ENCODE assay signal across 8 cellular contexts in the genomic region with DNA sequence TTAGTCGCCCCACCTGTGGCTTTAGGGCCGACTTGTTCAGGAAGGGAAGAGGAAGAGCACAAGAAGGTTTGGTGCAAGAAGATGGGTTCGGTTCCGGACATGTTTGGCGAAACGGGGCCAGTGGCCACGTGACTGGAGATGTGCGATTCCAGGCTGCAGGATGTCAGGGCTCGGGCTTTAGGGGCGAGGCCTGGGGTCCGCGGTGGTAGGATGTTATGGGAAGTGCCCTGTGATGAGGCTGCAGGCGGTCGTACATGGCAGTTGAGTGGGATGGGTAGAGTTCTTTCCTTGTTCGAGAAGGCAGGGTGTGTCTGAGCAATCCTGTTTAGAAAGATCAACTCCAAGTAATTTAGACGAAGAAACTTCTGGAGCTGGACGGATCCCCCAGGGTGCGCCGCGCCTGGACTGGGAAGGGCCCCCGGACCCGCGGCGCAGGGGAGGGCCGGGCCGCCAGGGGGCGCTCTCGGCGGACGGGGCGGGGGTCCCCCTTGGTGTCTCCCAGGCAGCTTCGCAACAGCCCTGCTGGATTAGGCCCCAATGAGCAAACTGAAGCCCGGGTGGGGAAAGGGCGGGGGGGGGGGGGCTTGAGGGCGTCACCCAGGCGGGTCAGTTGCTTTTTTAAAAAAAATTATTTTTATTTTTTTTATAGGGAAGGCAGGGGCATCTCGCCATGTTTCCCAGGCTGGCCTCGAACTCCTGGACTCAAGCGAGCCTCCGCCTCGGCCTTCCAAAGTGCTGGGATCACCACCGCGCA. TPM values are rescaled to one million over a fixed set of nuclear protein-coding genes. Genes with fewer than 3 reads are reported as not detected.
DNase-seq lines count a peak whose midpoint lies in the region; ATAC-seq and TF ChIP-seq lines count a peak whose summit lies in the region.

No MANE protein-coding gene starts in this region.

- H3K27ac Mint-ChIP-seq in type B pancreatic cell, result no peak overlapping the region

- TF ChIP-seq CTCF in type B pancreatic cell (conservative IDR thresholded peaks at IDR 0.05), result peak; percentile 66

- H3K27me3 Mint-ChIP-seq in type B pancreatic cell, result no peaks in the 10 kb centered on the region

- DNase-seq in activated T-cell treated with anti-CD3 and anti-CD28 coated beads for 48 hours (ENCODE audit: low read depth) (peak; percentile 47), activated T-helper 1 cell treated with Interleukin-2 at 50 U/mL for 16 hours (ENCODE audit: low read depth) (peak; percentile 14), iPS-NIHi11 (ENCODE audit: low spot score) (peak; percentile 90), type B pancreatic cell (ENCODE audit: extremely low spot score, unreplicated experiment) (no peak), NCI-H2196 (lab: John Stamatoyannopoulos, UW; ENCODE audit: unreplicated experiment) (no peak), amniotic stem cell (lab: John Stamatoyannopoulos, UW) (no peak)
- DNase-seq in activated T-cell treated with anti-CD3 and anti-CD28 coated beads, Interleukin-2, amount 50 U/mL, for 1 hour, result no peak

- no peak for ATAC-seq in GM19035 (IDR thresholded peaks at IDR 0.05; ENCODE audit: unreplicated experiment)

- H3K36me3 Mint-ChIP-seq in type B pancreatic cell, result peaks cover 7% of the 10 kb centered on the region

- H3K9me3 Mint-ChIP-seq in type B pancreatic cell, result no peaks in the 10 kb centered on the region

- no peak overlapping the region for H3K4me3 Mint-ChIP-seq in type B pancreatic cell

- H3K4me1 Mint-ChIP-seq in type B pancreatic cell (ENCODE audit: unreplicated experiment), result peaks cover 7% of the 10 kb centered on the region

RNA-seq across cellular contexts. Expression of gene SDC1, which starts 17.2 kb away (rescaled TPM):
- total RNA-seq in type B pancreatic cell (ENCODE audit: low replicate concordance), result 164 and 375 TPM in 2 replicates

Comparison
In these comparisons a context has a peak if more than half of its experiments do, and no peak if none do; other contexts are left out.
1. DNase-seq: peak in activated T-cell treated with anti-CD3 and anti-CD28 coated beads for 48 hours (single experiment), activated T-helper 1 cell treated with Interleukin-2 at 50 U/mL for 16 hours (single experiment) and iPS-NIHi11 (single experiment); none in activated T-cell treated with anti-CD3 and anti-CD28 coated beads, Interleukin-2, amount 50 U/mL, for 1 hour (single experiment), type B pancreatic cell (single experiment), NCI-H2196 (single experiment) and amniotic stem cell (single experiment).